ENCODE assay signal across 16 cellular contexts in the genomic region with DNA sequence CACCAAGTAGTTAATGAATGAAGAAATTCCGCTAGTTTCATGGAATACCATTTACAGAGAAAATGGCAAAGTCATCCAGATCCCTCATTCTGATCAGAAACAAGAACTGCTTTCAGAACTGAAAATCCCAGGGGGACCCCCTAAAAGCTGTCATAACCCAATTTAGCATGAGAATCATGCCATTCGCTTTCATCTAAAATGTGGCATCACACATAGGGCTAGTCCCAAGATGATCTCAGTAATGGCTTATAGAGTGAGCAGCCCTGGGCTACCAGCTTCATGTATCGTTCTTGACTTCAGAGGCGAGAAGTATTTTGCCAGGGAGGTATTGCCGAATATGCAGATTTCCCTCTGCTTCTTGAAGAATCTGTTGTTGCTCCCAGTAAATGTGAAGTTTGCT.
"Had no signal": no experiment of that assay in that cellular context is flagged by ENCODE, and none has a peak within 500 bp of the region (broad histone marks: within the 10 kb centered on the region; RNA-seq: fewer than 3 reads in every experiment).

No MANE protein-coding gene starts in this region.

- H3K27me3 ChIP-seq: dorsolateral prefrontal cortex, heart left ventricle, neutrophil, right lobe of liver had no signal

- ATAC-seq: esophagus mucosa; heart left ventricle; naive thymus-derived CD4-positive, alpha-beta T cell; psoas muscle; right lobe of liver; stimulated activated effector memory CD8-positive, alpha-beta T cell treated with anti-CD3 and anti-CD28 coated beads, Interleukin-12 subunit alpha, Interleukin-12 subunit beta, amount 100 ng/mL, for 72 hours had no signal

- H3K4me1 Mint-ChIP-seq: naive thymus-derived CD4-positive, alpha-beta T cell; stimulated activated effector memory CD8-positive, alpha-beta T cell treated with anti-CD3 and anti-CD28 coated beads, Interleukin-12 subunit alpha, Interleukin-12 subunit beta, amount 100 ng/mL, for 72 hours had no signal

- H3K4me3 Mint-ChIP-seq: naive thymus-derived CD4-positive, alpha-beta T cell; stimulated activated effector memory CD8-positive, alpha-beta T cell treated with anti-CD3 and anti-CD28 coated beads, Interleukin-12 subunit alpha, Interleukin-12 subunit beta, amount 100 ng/mL, for 72 hours had no signal

- H3K4me3 ChIP-seq: dorsolateral prefrontal cortex, heart left ventricle, psoas muscle, right lobe of liver had no signal

- H3K27ac Mint-ChIP-seq: stimulated activated effector memory CD8-positive, alpha-beta T cell treated with anti-CD3 and anti-CD28 coated beads, Interleukin-12 subunit alpha, Interleukin-12 subunit beta, amount 100 ng/mL, for 72 hours had no signal

- H3K27me3 Mint-ChIP-seq: naive thymus-derived CD4-positive, alpha-beta T cell had no signal

- H3K9me3 ChIP-seq: heart left ventricle, neutrophil, psoas muscle, right lobe of liver had no signal

- DNase-seq: cortex of kidney; dorsolateral prefrontal cortex; effector CD8-positive, alpha-beta T cell; heart left ventricle; hippocampal formation; mesendoderm; naive thymus-derived CD4-positive, alpha-beta T cell; psoas muscle; retina; right lobe of liver; stimulated activated CD4-positive, alpha-beta T cell treated with anti-CD3 and anti-CD28 coated beads, Interleukin-4, amount 100 ng/mL, for 1 hour; stimulated activated CD8-positive, alpha-beta memory T cell treated with anti-CD3 and anti-CD28 coated beads, Interleukin-4, amount 100 ng/mL, for 48 hours; trophoblast cell had no signal

- H3K27ac ChIP-seq: dorsolateral prefrontal cortex, heart left ventricle, neutrophil, psoas muscle, right lobe of liver had no signal

- H3K9me3 Mint-ChIP-seq: naive thymus-derived CD4-positive, alpha-beta T cell; stimulated activated effector memory CD8-positive, alpha-beta T cell treated with anti-CD3 and anti-CD28 coated beads, Interleukin-12 subunit alpha, Interleukin-12 subunit beta, amount 100 ng/mL, for 72 hours had no signal
